8 cellular contexts compared by ENCODE assay signal in the genomic region with DNA sequence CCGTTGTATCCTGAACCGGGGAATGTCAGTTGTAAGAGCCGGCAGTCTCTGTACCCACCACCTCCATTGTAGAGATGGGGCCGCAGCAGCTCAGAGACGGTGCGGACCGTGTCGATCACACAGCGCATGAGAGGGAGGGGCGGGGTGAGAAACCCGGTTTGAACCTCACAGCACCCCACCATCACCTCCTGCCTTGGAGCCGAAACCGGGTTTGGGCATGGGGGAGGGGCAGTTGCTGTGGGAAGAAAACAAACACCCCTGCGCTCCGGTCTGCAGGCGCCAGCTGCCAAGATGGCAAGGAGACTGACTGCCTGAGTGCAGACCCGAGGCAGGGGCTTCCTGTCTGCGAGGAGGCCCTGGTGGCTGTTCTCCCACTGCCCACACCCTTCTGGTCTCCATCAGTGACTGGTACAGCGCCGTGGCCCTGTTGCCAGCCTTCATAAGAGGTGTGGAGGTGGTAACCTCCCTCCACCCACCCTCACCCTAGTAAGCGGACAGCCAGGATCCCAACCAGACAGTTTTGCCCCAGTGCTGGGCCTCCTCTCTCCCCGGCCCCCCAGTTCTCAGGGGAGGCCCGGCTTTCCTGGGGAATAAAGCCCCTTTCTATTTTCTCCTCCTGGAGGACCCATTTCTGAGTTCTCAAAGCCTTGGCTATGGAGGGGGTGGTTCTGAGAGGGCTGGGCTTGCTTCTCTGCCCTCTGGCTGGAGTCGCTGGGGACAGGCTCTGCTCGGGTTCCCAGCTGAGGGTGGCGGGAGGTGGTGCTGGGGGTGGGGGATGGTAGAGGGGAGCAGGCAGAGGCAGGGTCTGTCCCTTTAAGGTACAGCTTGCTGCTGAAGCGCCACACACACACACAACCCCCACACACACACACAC.
A peak's percentile ranks its signal among the peaks of the same experiment; 100 is the strongest.
DNase-seq lines count a peak whose midpoint lies in the region; ATAC-seq, FAIRE-seq and TF ChIP-seq lines count a peak whose summit lies in the region.

No MANE protein-coding gene starts in this region.

- peak overlapping the region; percentile 49 for H4K5ac ChIP-seq in H1 (ENCODE audit: insufficient read length, low read depth, low read length)

- H4K8ac ChIP-seq in H1 (ENCODE audit: extremely low read depth, insufficient read depth, low read length): peak overlapping the region; percentile 93

- H3K9me3 ChIP-seq in H1 (ENCODE audit: insufficient read depth in 2 of 2, low read depth in 1 of 2, low read length in 1 of 2): no peaks in the 10 kb centered on the region

- TF ChIP-seq CTCF in H1 (IDR thresholded peaks at IDR 0.05; ENCODE audit: control extremely low read depth in 1 of 3, insufficient read depth in 1 of 3, low read depth in 1 of 3, low read length in 3 of 3): no peak
- no peak for TF ChIP-seq CTCF in omental fat pad (IDR thresholded peaks at IDR 0.05)

- DNase-seq in DMS53 treated with DMSO at 0.1 percent for 48 hours (lab: John Stamatoyannopoulos, UW; ENCODE audit: unreplicated experiment) (peak; percentile 17), T-cell (peak; percentile 29 to 74 (median 62)), H1 (ENCODE audit: low read depth in 1 of 2, low spot score in 2 of 2) (peak in 1 of 2 experiments; percentile 77), omental fat pad (ENCODE audit: low spot score) (no peak), AML-193 (lab: John Stamatoyannopoulos, UW) (no peak), NOMO-1 treated with DMSO at 0.1 percent for 48 hours (lab: John Stamatoyannopoulos, UW; ENCODE audit: unreplicated experiment) (no peak), GM19238 (ENCODE audit: insufficient read length, low spot score) (no peak)

- no peaks in the 10 kb centered on the region for H3K79me2 ChIP-seq in H1 (ENCODE audit: control insufficient read depth in 1 of 2, insufficient read depth in 2 of 2, low read length in 2 of 2)

- POLR2A ChIA-PET in T-cell (lab: Charles Lee): interaction anchor here in 1 of 2 donors (0.7 kb wide), 1 partner anchor 13 kb away, joined by 9 read pairs; no protein-coding TSS in a partner anchor
- POLR2A ChIA-PET in H1 (lab: Charles Lee; ENCODE audit: partially characterized antibody): interaction anchor here (0.7 to 2.2 kb wide), 12 partner anchors 10 to 165 kb away, joined by 3 to 10 read pairs (median 4); no protein-coding TSS in a partner anchor

- no peaks in the 10 kb centered on the region for H4K20me1 ChIP-seq in H1 (replicated peaks in 1 of 2; ENCODE audit: control insufficient read depth in 1 of 2, insufficient read depth in 2 of 2, low read length in 2 of 2)

- H3K36me3 Mint-ChIP-seq in T-cell: no peaks in the 10 kb centered on the region

- no peak overlapping the region; the same call in 1 of the 2 replicates for H2AFZ ChIP-seq in H1 (ENCODE audit: low read length)

- H3K9me3 Mint-ChIP-seq in T-cell: no peaks in the 10 kb centered on the region

- peak overlapping the region; percentile 85 for H2AK5ac ChIP-seq in H1 (ENCODE audit: low read depth, low read length)

- H3K4ac ChIP-seq in H1 (replicated peaks; ENCODE audit: insufficient read length, low read depth, low read length): peak overlapping the region; percentile 80

- 12% methylated on average over 23 of the region's 27 CpGs; no CpG with 5 or more reads in 1 of the 2 experiments for WGBS in H1 (ENCODE audit: extremely low coverage in 1 of 2, insufficient coverage in 1 of 2, insufficient read length in 1 of 2, insufficient replicate concordance in 2 of 2, low coverage in 1 of 2, low lambda C conversion rate in 2 of 2, missing lambda C conversion rate in 1 of 2), 2 experiments

- ATAC-seq in T-cell (replicated peaks in 1 of 4) (peak; percentile 50 to 65 (median 56)), omental fat pad (ENCODE audit: low FRiP score) (peak; percentile 22), HG02588 (IDR thresholded peaks at IDR 0.05; ENCODE audit: unreplicated experiment) (no peak)

- peak overlapping the region; percentile 95 to 96 for H3K27ac Mint-ChIP-seq in T-cell

- no peaks in the 10 kb centered on the region for H3K36me3 ChIP-seq in H1 (ENCODE audit: control insufficient read depth in 2 of 4, insufficient read depth in 4 of 4, low read length in 3 of 4)

- H2BK20ac ChIP-seq in H1 (ENCODE audit: low read length): peak overlapping the region; percentile 95; the same call in 1 of the 2 replicates

- peak overlapping the region; percentile 36 for H2BK120ac ChIP-seq in H1 (replicated peaks; ENCODE audit: low read depth, low read length)

- H3K56ac ChIP-seq in H1 (replicated peaks; ENCODE audit: insufficient read length, low read depth, low read length): no peak overlapping the region

- H2BK15ac ChIP-seq in H1 (ENCODE audit: low read length): peak overlapping the region; percentile 88; the same call in 1 of the 2 replicates

- no peaks in the 10 kb centered on the region for H3K79me1 ChIP-seq in H1 (ENCODE audit: low read depth, low read length)

- H3K27me3 Mint-ChIP-seq in T-cell: peaks cover 0 to 9% of the 10 kb centered on the region in 2 donors

- no peak for FAIRE-seq in H1 (lab: Jason Lieb, UNC)

- no peak overlapping the region for H3K23ac ChIP-seq in H1 (ENCODE audit: insufficient read length)

- peak in 1 of 2 experiments; percentile 30; a peak in 1 of 3 replicates for TF ChIP-seq POLR2A in H1 (IDR thresholded peaks at IDR 0.05; ENCODE audit: control extremely low read depth in 1 of 2, low read depth in 2 of 2, low read length in 2 of 2)

- H3K4me3 Mint-ChIP-seq in T-cell: peak overlapping the region; percentile 67 to 83 (median 68)

- no peak overlapping the region for H3K14ac ChIP-seq in H1 (ENCODE audit: insufficient read length)

- peak overlapping the region; percentile 91 for H3K18ac ChIP-seq in H1 (ENCODE audit: extremely low read depth, low read length)

- H3K23me2 ChIP-seq in H1 (ENCODE audit: low read depth, low read length): peaks cover 17% of the 10 kb centered on the region; the same call in 1 of the 2 replicates

- peak; percentile 47 to 88; a peak in 2 of 3 replicates for TF ChIP-seq EP300 in H1 (IDR thresholded peaks at IDR 0.05; ENCODE audit: borderline replicate concordance in 1 of 2, low read depth in 2 of 2, low read length in 2 of 2)

- H2BK12ac ChIP-seq in H1 (ENCODE audit: low read depth, low read length): peak overlapping the region; percentile 99

- peak overlapping the region; percentile 88; the same call in 1 of the 2 replicates for H2BK5ac ChIP-seq in H1 (ENCODE audit: low read depth, low read length)

- peak in 1 of 2 experiments; percentile 14; a peak in 1 of 4 replicates for TF ChIP-seq RAD21 in H1 (IDR thresholded peaks at IDR 0.05 in 1 of 2, conservative IDR thresholded peaks at IDR 0.05 in 1 of 2; ENCODE audit: low read depth in 2 of 2, low read length in 2 of 2)

- peak overlapping the region; percentile 98 for H4K91ac ChIP-seq in H1 (replicated peaks; ENCODE audit: insufficient read length, low read length)

- H3K4me3 ChIP-seq in H1 (ENCODE audit: extremely low read depth in 1 of 4, insufficient read depth in 2 of 4, low read depth in 3 of 4, low read length in 4 of 4): peak overlapping the region; percentile 38 to 55 (median 44); a peak in 5 of 8 replicates

- H3K27ac ChIP-seq in H1 (ENCODE audit: low read depth, low read length): peak overlapping the region; percentile 36

- CTCF ChIA-PET in T-cell (lab: Charles Lee): no interaction called here
- CTCF ChIA-PET in H1 (lab: Charles Lee; ENCODE audit: partially characterized antibody): interaction anchor here (0.6 to 1.2 kb wide), 3 partner anchors 9 to 68 kb away, joined by 3 read pairs; no protein-coding TSS in a partner anchor

- peaks cover 24 to 51% (median 33%) of the 10 kb centered on the region in 4 experiments for H3K4me1 ChIP-seq in H1 (replicated peaks in 1 of 4; ENCODE audit: control insufficient read depth in 3 of 4, insufficient read depth in 4 of 4, low read length in 3 of 4)

- H3K4me2 ChIP-seq in H1 (ENCODE audit: insufficient read depth in 1 of 2, low read depth in 2 of 2, low read length in 2 of 2): peak overlapping the region; percentile 73 to 91

- peaks cover 57 to 66% (median 63%) of the 10 kb centered on the region in 3 donors for H3K4me1 Mint-ChIP-seq in T-cell

- H3K27me3 ChIP-seq in H1 (replicated peaks in 1 of 4; ENCODE audit: control insufficient read depth in 3 of 4, extremely low read depth in 1 of 4, insufficient read depth in 3 of 4, low read length in 3 of 4): peaks cover 0 to 28% (median 13%) of the 10 kb centered on the region in 4 experiments; a peak in 5 of 7 replicates

- peak overlapping the region in 3 of 4 experiments; percentile 40 to 58 (median 45); a peak in 5 of 7 replicates for H3K9ac ChIP-seq in H1 (replicated peaks in 1 of 4; ENCODE audit: extremely low read depth in 1 of 4, low read depth in 3 of 4, low read length in 3 of 4)

TF ChIP-seq in H1, 55 proteins besides CTCF, POLR2A, EP300 and RAD21 (continues in another document):
- no peak for TF ChIP-seq SIN3A (conservative IDR thresholded peaks at IDR 0.05 in 1 of 2, IDR thresholded peaks at IDR 0.05 in 1 of 2; ENCODE audit: low read depth in 1 of 2, low read length in 2 of 2)
- TF ChIP-seq, protein P1, sequence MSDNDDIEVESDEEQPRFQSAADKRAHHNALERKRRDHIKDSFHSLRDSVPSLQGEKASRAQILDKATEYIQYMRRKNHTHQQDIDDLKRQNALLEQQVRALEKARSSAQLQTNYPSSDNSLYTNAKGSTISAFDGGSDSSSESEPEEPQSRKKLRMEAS (IDR thresholded peaks at IDR 0.05): peak; percentile 19; the same call in 1 of the 2 replicates
- TF ChIP-seq SP4 (IDR thresholded peaks at IDR 0.05; ENCODE audit: low read length): 0 out of 2 replicates have a peak, but pooled peaks have one; percentile 13
- peak; percentile 85 for TF ChIP-seq TCF12 (IDR thresholded peaks at IDR 0.05; ENCODE audit: low read depth, low read length)
- TF ChIP-seq SRF (IDR thresholded peaks at IDR 0.05; ENCODE audit: low read depth, low read length): no peak
- TF ChIP-seq, protein P2, sequence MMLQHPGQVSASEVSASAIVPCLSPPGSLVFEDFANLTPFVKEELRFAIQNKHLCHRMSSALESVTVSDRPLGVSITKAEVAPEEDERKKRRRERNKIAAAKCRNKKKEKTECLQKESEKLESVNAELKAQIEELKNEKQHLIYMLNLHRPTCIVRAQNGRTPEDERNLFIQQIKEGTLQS (IDR thresholded peaks at IDR 0.05; ENCODE audit: insufficient read depth, low read depth, low read length): no peak
- TF ChIP-seq NANOG (IDR thresholded peaks at IDR 0.05; ENCODE audit: insufficient read depth, low read depth, low read length, poor library complexity, severe bottlenecking): no peak
- TF ChIP-seq SP1 (IDR thresholded peaks at IDR 0.05; ENCODE audit: low read depth, low read length): peak; percentile 53; the same call in 1 of the 2 replicates
- TF ChIP-seq ASH2L (IDR thresholded peaks at IDR 0.05; ENCODE audit: low read length): peak; percentile 68
- peak; percentile 98 for TF ChIP-seq RBBP5 (IDR thresholded peaks at IDR 0.05; ENCODE audit: borderline replicate concordance, low read depth, low read length)
- no peak for TF ChIP-seq JUND (IDR thresholded peaks at IDR 0.05; ENCODE audit: low read length)
- 0 out of 2 replicates have a peak, but pooled peaks have one; percentile 42 for TF ChIP-seq YY1 (IDR thresholded peaks at IDR 0.05; ENCODE audit: low read depth, low read length)
- peak; percentile 80; the same call in 1 of the 2 replicates for TF ChIP-seq KDM1A (IDR thresholded peaks at IDR 0.05; ENCODE audit: borderline replicate concordance, low read length)
- 0 out of 2 replicates have a peak, but pooled peaks have one; percentile 21 for TF ChIP-seq CHD2 (IDR thresholded peaks at IDR 0.05; ENCODE audit: low read length)

Comparison
In these comparisons a context has a peak if more than half of its experiments do, and no peak if none do; other contexts are left out.
1. DNase-seq: peak in DMS53 treated with DMSO at 0.1 percent for 48 hours (single experiment) and T-cell (34 of 34); none in omental fat pad (single experiment), AML-193 (0 of 2), NOMO-1 treated with DMSO at 0.1 percent for 48 hours (single experiment) and GM19238 (single experiment).